9 cellular contexts compared by ENCODE assay signal in genomic region chr7:106216517-106217088, GRCh38.
DNase-seq lines count a peak whose midpoint lies in the region; ATAC-seq and TF ChIP-seq lines count a peak whose summit lies in the region.
"Had no signal": no experiment of that assay in that cellular context is flagged by ENCODE, and none has a peak within 500 bp of the region (broad histone marks: within the 10 kb centered on the region; RNA-seq: fewer than 3 reads in every experiment).

No MANE protein-coding gene starts in this region.

- DNase-seq in EH (ENCODE audit: low read depth) (peak; percentile 97), SW 1271 (lab: John Stamatoyannopoulos, UW) (peak; percentile 79 to 93), fibroblast of villous mesenchyme (ENCODE audit: low read depth) (peak; percentile 97), retinal pigment epithelial cell (ENCODE audit: low read depth) (peak; percentile 75), NCI-H1092 treated with DMSO at 0.1 percent for 48 hours (lab: John Stamatoyannopoulos, UW) (no peak)
- DNase-seq in activated CD4-positive, alpha-beta T cell treated with anti-CD3 and anti-CD28 coated beads, Interleukin-2, amount 50 U/mL, for 1 hour, result no peak
- DNase-seq: stimulated activated naive CD4-positive, alpha-beta T cell had no signal

- TF ChIP-seq CTCF in fibroblast of villous mesenchyme (IDR thresholded peaks at IDR 0.05; ENCODE audit: insufficient read depth, low read depth, low read length) (no peak), retinal pigment epithelial cell (conservative IDR thresholded peaks at IDR 0.05; ENCODE audit: low read depth, low read length) (no peak)

- H3K4me3 ChIP-seq in fibroblast of villous mesenchyme (ENCODE audit: low read depth, low read length) (no peak overlapping the region), retinal pigment epithelial cell (ENCODE audit: low read length) (no peak overlapping the region)

- ATAC-seq in HG03439 (IDR thresholded peaks at IDR 0.05; ENCODE audit: unreplicated experiment) (no peak), HG02840 (IDR thresholded peaks at IDR 0.05; ENCODE audit: low FRiP score, unreplicated experiment) (no peak)

Comparison
In these comparisons a context has a peak if more than half of its experiments do, and no peak if none do; other contexts are left out.
1. DNase-seq: peak in EH (single experiment), SW 1271 (2 of 2), fibroblast of villous mesenchyme (single experiment) and retinal pigment epithelial cell (single experiment); none in NCI-H1092 treated with DMSO at 0.1 percent for 48 hours (single experiment) and activated CD4-positive, alpha-beta T cell treated with anti-CD3 and anti-CD28 coated beads, Interleukin-2, amount 50 U/mL, for 1 hour (single experiment).